ENCODE assay signal across 2 cellular contexts in the genomic region with DNA sequence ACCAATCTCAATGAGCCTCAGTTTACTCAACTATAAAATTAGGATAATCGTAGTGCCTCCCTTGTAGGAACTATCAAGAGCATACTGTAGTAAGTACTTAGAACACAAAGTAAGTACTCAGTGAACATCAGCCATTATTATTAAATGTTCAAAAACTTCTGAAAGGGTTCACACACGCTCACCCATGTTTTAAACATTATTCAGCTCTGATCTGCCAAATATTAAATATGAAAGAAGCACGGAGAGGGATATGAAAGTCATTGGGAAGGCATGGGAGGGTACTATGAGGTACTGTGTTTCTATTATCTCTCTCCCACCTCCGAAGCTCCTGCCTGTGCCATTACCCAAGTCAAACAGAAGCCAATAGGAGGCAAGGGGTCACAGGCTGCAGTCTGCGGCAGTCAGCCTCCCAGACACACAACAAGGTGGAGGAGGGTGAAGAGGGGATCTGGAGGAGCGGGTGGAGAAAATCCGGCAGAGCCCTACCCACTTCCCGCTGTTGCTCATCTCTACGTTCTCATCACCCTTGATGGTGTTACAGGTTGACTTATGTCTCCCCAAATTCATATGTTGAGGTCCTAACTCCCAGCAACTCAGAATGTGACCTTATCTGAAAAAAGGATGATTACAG.
TF ChIP-seq lines count a peak whose summit lies in the region.

No MANE protein-coding gene starts in this region.

TF ChIP-seq in IMR-90, 13 proteins besides CTCF, POLR2A, EP300 and RAD21:
- TF ChIP-seq FOS (IDR thresholded peaks at IDR 0.05; ENCODE audit: low read depth, low read length) (no peak), MAFK (IDR thresholded peaks at IDR 0.05; ENCODE audit: low read depth, low read length) (no peak), RFX5 (IDR thresholded peaks at IDR 0.05; ENCODE audit: low read depth, low read length) (no peak), BHLHE40 (IDR thresholded peaks at IDR 0.05; ENCODE audit: low read depth, low read length) (no peak), CEBPB (IDR thresholded peaks at IDR 0.05; ENCODE audit: low read depth, low read length) (no peak), MXI1 (IDR thresholded peaks at IDR 0.05; ENCODE audit: borderline replicate concordance, low read depth, low read length) (no peak), RCOR1 (IDR thresholded peaks at IDR 0.05; ENCODE audit: insufficient replicate concordance, low read length) (no peak), NFE2L2 (IDR thresholded peaks at IDR 0.05; ENCODE audit: low read depth, low read length) (no peak), SMC3 (IDR thresholded peaks at IDR 0.05; ENCODE audit: low read depth, low read length) (no peak), CHD1 (IDR thresholded peaks at IDR 0.05; ENCODE audit: low read depth, low read length) (no peak)
- TF ChIP-seq, protein P1, sequence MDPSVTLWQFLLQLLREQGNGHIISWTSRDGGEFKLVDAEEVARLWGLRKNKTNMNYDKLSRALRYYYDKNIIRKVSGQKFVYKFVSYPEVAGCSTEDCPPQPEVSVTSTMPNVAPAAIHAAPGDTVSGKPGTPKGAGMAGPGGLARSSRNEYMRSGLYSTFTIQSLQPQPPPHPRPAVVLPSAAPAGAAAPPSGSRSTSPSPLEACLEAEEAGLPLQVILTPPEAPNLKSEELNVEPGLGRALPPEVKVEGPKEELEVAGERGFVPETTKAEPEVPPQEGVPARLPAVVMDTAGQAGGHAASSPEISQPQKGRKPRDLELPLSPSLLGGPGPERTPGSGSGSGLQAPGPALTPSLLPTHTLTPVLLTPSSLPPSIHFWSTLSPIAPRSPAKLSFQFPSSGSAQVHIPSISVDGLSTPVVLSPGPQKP (IDR thresholded peaks at IDR 0.05; ENCODE audit: borderline replicate concordance, low read depth, low read length): no peak
- TF ChIP-seq, protein P2, sequence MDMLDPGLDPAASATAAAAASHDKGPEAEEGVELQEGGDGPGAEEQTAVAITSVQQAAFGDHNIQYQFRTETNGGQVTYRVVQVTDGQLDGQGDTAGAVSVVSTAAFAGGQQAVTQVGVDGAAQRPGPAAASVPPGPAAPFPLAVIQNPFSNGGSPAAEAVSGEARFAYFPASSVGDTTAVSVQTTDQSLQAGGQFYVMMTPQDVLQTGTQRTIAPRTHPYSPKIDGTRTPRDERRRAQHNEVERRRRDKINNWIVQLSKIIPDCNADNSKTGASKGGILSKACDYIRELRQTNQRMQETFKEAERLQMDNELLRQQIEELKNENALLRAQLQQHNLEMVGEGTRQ (IDR thresholded peaks at IDR 0.05; ENCODE audit: low read depth, low read length): no peak

TF ChIP-seq in WTC11, 78 proteins besides CTCF, POLR2A, EP300 and RAD21:
- TF ChIP-seq ARID4B (CRISPR knock-in tag; IDR thresholded peaks at IDR 0.05; ENCODE audit: borderline replicate concordance) (no peak), GABPB1 (CRISPR knock-in tag; IDR thresholded peaks at IDR 0.05) (no peak), HMGXB4 (CRISPR knock-in tag; IDR thresholded peaks at IDR 0.05) (no peak), NFYB (CRISPR knock-in tag; conservative IDR thresholded peaks at IDR 0.05; ENCODE audit: low read depth) (no peak)
- TF ChIP-seq, protein P2 (CRISPR knock-in tag; IDR thresholded peaks at IDR 0.05): no peak
